ENCODE assay signal across 8 cellular contexts in genomic region chr1:201559679-201560162, GRCh38.
DNase-seq lines count a peak whose midpoint lies in the region; ATAC-seq lines count a peak whose summit lies in the region.

No MANE protein-coding gene starts in this region.

- ATAC-seq in HG02798 (IDR thresholded peaks at IDR 0.05; ENCODE audit: poor library complexity, unreplicated experiment), result peak; percentile 82
- ATAC-seq in HG03565 (IDR thresholded peaks at IDR 0.05; ENCODE audit: unreplicated experiment), result no peak

- peak; percentile 89 for DNase-seq in GM03348 (ENCODE audit: low spot score)
- DNase-seq in NCI-H2196 treated with DMSO at 0.1 percent for 48 hours (lab: John Stamatoyannopoulos, UW; ENCODE audit: unreplicated experiment), result peak; percentile 78
- DNase-seq in activated CD4-positive, CD25-positive, alpha-beta regulatory T cell (lab: John Stamatoyannopoulos, UW), result peak; percentile 26 to 37 (median 36)
- peak; percentile 39 for DNase-seq in central memory CD4-positive, alpha-beta T cell
- peak; percentile 89 for DNase-seq in left kidney (ENCODE audit: low read depth, low spot score)
- peak; percentile 69 for DNase-seq in stimulated activated CD4-positive, alpha-beta T cell treated with anti-CD3 and anti-CD28 coated beads, Interleukin-4, amount 100 ng/mL, for 24 hours

Comparison
In these comparisons a context has a peak if more than half of its experiments do, and no peak if none do; other contexts are left out.
1. DNase-seq: peak in every context shown above with its lines; median percentile 89 in GM03348; 89 in left kidney; 78 in NCI-H2196 treated with DMSO at 0.1 percent for 48 hours; 69 in stimulated activated CD4-positive, alpha-beta T cell treated with anti-CD3 and anti-CD28 coated beads, Interleukin-4, amount 100 ng/mL, for 24 hours; 39 in central memory CD4-positive, alpha-beta T cell; 36 in activated CD4-positive, CD25-positive, alpha-beta regulatory T cell.